Comparison of ENCODE assay signal across 14 cellular contexts in genomic region chr3:78894787-78895186, GRCh38.
A peak's percentile ranks its signal among the peaks of the same experiment; 100 is the strongest.
DNase-seq lines count a peak whose midpoint lies in the region; ATAC-seq and TF ChIP-seq lines count a peak whose summit lies in the region.
"Had no signal": no experiment of that assay in that cellular context is flagged by ENCODE, and none has a peak within 500 bp of the region (broad histone marks: within the 10 kb centered on the region; RNA-seq: fewer than 3 reads in every experiment).

No MANE protein-coding gene starts in this region.

- no peaks in the 10 kb centered on the region for H3K9me3 ChIP-seq in HAP-1
- H3K9me3 ChIP-seq: SJCRH30 had no signal

- H3K9ac ChIP-seq in mesendoderm (ENCODE audit: low read length): no peak overlapping the region

- in situ Hi-C loops in HAP-1 (cut with MboI; ENCODE audit: low sequenced_read_pairs): no loop called here
- in situ Hi-C loops in G401 (cut with HindIII; ENCODE audit: low sequenced_read_pairs): no loop called here

- DNase-seq in HAP-1 (ENCODE audit: low spot score in 2 of 2): peak; percentile 61 to 96
- DNase-seq in mesendoderm: no peak
- peak; percentile 58 for DNase-seq in superior temporal gyrus (ENCODE audit: extremely low spot score)
- DNase-seq in central memory CD4-positive, alpha-beta T cell: no peak
- no peak for DNase-seq in G401 (ENCODE audit: low spot score)
- DNase-seq: CD8-positive, alpha-beta memory T cell; Karpas-422; NCI-H187 treated with DMSO at 0.1 percent for 48 hours; NCI-H510A; SJCRH30 had no signal

- H3K4me3 ChIP-seq in HAP-1: no peak overlapping the region
- no peak overlapping the region for H3K4me3 ChIP-seq in mesendoderm (ENCODE audit: low read length)
- H3K4me3 ChIP-seq: SJCRH30 had no signal

- peak overlapping the region; percentile 60 for H3K18ac ChIP-seq in mesendoderm (ENCODE audit: low read length)

- no peak overlapping the region for H2BK120ac ChIP-seq in mesendoderm (ENCODE audit: low read depth, low read length)

- H4K8ac ChIP-seq in mesendoderm (ENCODE audit: low read depth, low read length): no peak overlapping the region

- peak overlapping the region; percentile 8 to 68 (median 45) for H3K4me3 Mint-ChIP-seq in brain
- H3K4me3 Mint-ChIP-seq: B cell; CD8-positive, alpha-beta memory T cell had no signal

- no peak overlapping the region for H2AK5ac ChIP-seq in mesendoderm (ENCODE audit: low read length)

- H3K23ac ChIP-seq in mesendoderm (ENCODE audit: low read length): no peak overlapping the region

- no peak overlapping the region for H3K56ac ChIP-seq in mesendoderm (ENCODE audit: low read length)

- peaks cover 23% of the 10 kb centered on the region for H3K36me3 Mint-ChIP-seq in brain

- no peak overlapping the region for H3K4me2 ChIP-seq in mesendoderm (ENCODE audit: low read length)

- H3K79me1 ChIP-seq in mesendoderm (ENCODE audit: low read length): peaks cover 2% of the 10 kb centered on the region

- H3K27ac ChIP-seq in mesendoderm (ENCODE audit: low read depth, low read length): no peak overlapping the region
- H3K27ac ChIP-seq: RWPE1, SJCRH30 had no signal

- H3K4me1 Mint-ChIP-seq in brain: peaks cover 32% of the 10 kb centered on the region
- H3K4me1 Mint-ChIP-seq: B cell; CD8-positive, alpha-beta memory T cell had no signal

- no CpG with 5 or more reads among the region's 2 CpGs for WGBS in mesendoderm (ENCODE audit: extremely low coverage, insufficient coverage, low lambda C conversion rate)

- peaks cover 0 to 9% (median 6%) of the 10 kb centered on the region in 5 experiments for H3K9me3 Mint-ChIP-seq in brain

- H3K4me1 ChIP-seq in HAP-1: peaks cover 32% of the 10 kb centered on the region
- H3K4me1 ChIP-seq in mesendoderm (ENCODE audit: control insufficient read depth, low read depth, low read length): peaks cover 5% of the 10 kb centered on the region
- H3K4me1 ChIP-seq: SJCRH30 had no signal

- H3K27me3 Mint-ChIP-seq in brain: no peaks in the 10 kb centered on the region
- H3K27me3 Mint-ChIP-seq: B cell had no signal

- no peak overlapping the region for H2BK15ac ChIP-seq in mesendoderm (replicated peaks; ENCODE audit: low read depth)

- H3K4ac ChIP-seq in mesendoderm (ENCODE audit: low read depth, low read length): no peak overlapping the region

- no peak overlapping the region for H2BK5ac ChIP-seq in mesendoderm (ENCODE audit: low read length)

- H3K27ac Mint-ChIP-seq in brain: peak overlapping the region; percentile 2 to 60 (median 50)
- H3K27ac Mint-ChIP-seq: B cell; CD8-positive, alpha-beta memory T cell had no signal

- TF ChIP-seq CTCF in brain (conservative IDR thresholded peaks at IDR 0.05): no peak

- ATAC-seq in HG02852 (IDR thresholded peaks at IDR 0.05; ENCODE audit: unreplicated experiment): no peak

- H3K27me3 ChIP-seq in HAP-1 (ENCODE audit: low read depth) (no peaks in the 10 kb centered on the region), mesendoderm (ENCODE audit: insufficient read depth, low read length, poor library complexity) (no peaks in the 10 kb centered on the region)
- H3K27me3 ChIP-seq: SJCRH30 had no signal

- H4K5ac ChIP-seq in mesendoderm (ENCODE audit: low read length): no peak overlapping the region

- H3K79me2 ChIP-seq in mesendoderm (ENCODE audit: control insufficient read depth, insufficient read depth, low read length): no peaks in the 10 kb centered on the region

- H3K36me3 ChIP-seq in HAP-1 (replicated peaks) (no peaks in the 10 kb centered on the region), mesendoderm (ENCODE audit: control insufficient read depth, insufficient read depth, low read length) (no peaks in the 10 kb centered on the region)
- H3K36me3 ChIP-seq: SJCRH30 had no signal

Comparison
In these comparisons a context has a peak if more than half of its experiments do, and no peak if none do; other contexts are left out.
1. DNase-seq: peak in HAP-1 (2 of 2) and superior temporal gyrus (single experiment); none in mesendoderm (single experiment), central memory CD4-positive, alpha-beta T cell (single experiment) and G401 (single experiment).